1 cellular context compared by ENCODE assay signal in genomic region chr16:8621572-8622314, GRCh38.
TF ChIP-seq lines count a peak whose summit lies in the region.

Gene METTL22, plus strand, starts transcription at chr16:8621698. Its CDS starts 3,968 bp downstream, at chr16:8625666.

TF ChIP-seq in K562, 482 proteins besides CTCF, POLR2A, EP300 and RAD21 (continued from another document and continues in another):
- no peak for TF ChIP-seq PRDM10 (IDR thresholded peaks at IDR 0.05; ENCODE audit: partially characterized antibody)
- TF ChIP-seq POLR2AphosphoS5 (IDR thresholded peaks at IDR 0.05; ENCODE audit: control insufficient read depth, insufficient read depth, low read depth, low read length) = peak; percentile 71
- peak; percentile 84 for TF ChIP-seq EGR1 (conservative IDR thresholded peaks at IDR 0.05)
- TF ChIP-seq AFF4 (CRISPR knock-in tag; IDR thresholded peaks at IDR 0.05) = no peak
- TF ChIP-seq SUPT5H (IDR thresholded peaks at IDR 0.05) = peak; percentile 91
- peak; percentile 94; the same call in 1 of the 2 replicates for TF ChIP-seq PHF8 (IDR thresholded peaks at IDR 0.05; ENCODE audit: borderline replicate concordance, low read length)
- TF ChIP-seq SIN3B (IDR thresholded peaks at IDR 0.05; ENCODE audit: low read depth) = peak; percentile 65; the same call in 1 of the 2 replicates
- no peak for TF ChIP-seq MITF (IDR thresholded peaks at IDR 0.05)
- TF ChIP-seq ZNF408 (CRISPR knock-in tag; IDR thresholded peaks at IDR 0.05; ENCODE audit: low read depth) = no peak
- no peak for TF ChIP-seq RBM22 (IDR thresholded peaks at IDR 0.05; ENCODE audit: low read depth, low read length, poor library complexity, severe bottlenecking)
- no peak for TF ChIP-seq GATAD2B (IDR thresholded peaks at IDR 0.05; ENCODE audit: borderline replicate concordance)
- no peak for TF ChIP-seq KLF10 (CRISPR knock-in tag; IDR thresholded peaks at IDR 0.05)
- TF ChIP-seq NFRKB (IDR thresholded peaks at IDR 0.05; ENCODE audit: low read depth) = peak; percentile 65; the same call in 1 of the 2 replicates
- TF ChIP-seq EP400 (IDR thresholded peaks at IDR 0.05) = peak; percentile 58
- no peak for TF ChIP-seq CBFB (CRISPR knock-in tag; IDR thresholded peaks at IDR 0.05)
- TF ChIP-seq CEBPG (CRISPR knock-in tag; IDR thresholded peaks at IDR 0.05) = no peak
- no peak for TF ChIP-seq CEBPG (tag; conservative IDR thresholded peaks at IDR 0.05 in 1 of 2, IDR thresholded peaks at IDR 0.05 in 1 of 2)
- no peak for TF ChIP-seq CBX2 (IDR thresholded peaks at IDR 0.05; ENCODE audit: insufficient read depth, low read length, poor library complexity, severe bottlenecking)
- TF ChIP-seq CBX5 (IDR thresholded peaks at IDR 0.05; ENCODE audit: borderline replicate concordance, low read depth) = no peak
- TF ChIP-seq SRSF1 (IDR thresholded peaks at IDR 0.05; ENCODE audit: low read depth, low read length) = no peak
- TF ChIP-seq ARID4B (CRISPR knock-in tag; IDR thresholded peaks at IDR 0.05) = no peak
- TF ChIP-seq TCF7L2 (IDR thresholded peaks at IDR 0.05; ENCODE audit: low read depth, low read length) = no peak
- 0 out of 2 replicates have a peak, but pooled peaks have one; percentile 11 for TF ChIP-seq ZBTB7A (IDR thresholded peaks at IDR 0.05; ENCODE audit: borderline replicate concordance, control insufficient read depth, low read depth, low read length)
- TF ChIP-seq RB1 (IDR thresholded peaks at IDR 0.05; ENCODE audit: low read depth) = peak; percentile 67; the same call in 1 of the 2 replicates
- no peak for TF ChIP-seq ZNF395 (CRISPR knock-in tag; IDR thresholded peaks at IDR 0.05)
- peak; percentile 72 for TF ChIP-seq TAF9B (IDR thresholded peaks at IDR 0.05; ENCODE audit: partially characterized antibody)
- TF ChIP-seq PTRF (tag; IDR thresholded peaks at IDR 0.05) = no peak
- peak; percentile 90 for TF ChIP-seq PHF20 (IDR thresholded peaks at IDR 0.05; ENCODE audit: partially characterized antibody)
- 0 out of 2 replicates have a peak, but pooled peaks have one; percentile 38 for TF ChIP-seq BHLHE40 (IDR thresholded peaks at IDR 0.05; ENCODE audit: low read length)
- TF ChIP-seq BCLAF1 (IDR thresholded peaks at IDR 0.05; ENCODE audit: borderline replicate concordance in 1 of 2, control insufficient read depth in 1 of 2, low read depth in 2 of 2, low read length in 1 of 2) = no peak
- TF ChIP-seq MEIS2 (IDR thresholded peaks at IDR 0.05; ENCODE audit: partially characterized antibody) = peak; percentile 89
- TF ChIP-seq FOXK1 (CRISPR knock-in tag; IDR thresholded peaks at IDR 0.05; ENCODE audit: borderline replicate concordance) = no peak
- no peak for TF ChIP-seq PHTF2 (CRISPR knock-in tag; IDR thresholded peaks at IDR 0.05)
- no peak for TF ChIP-seq ZNF583 (CRISPR knock-in tag; IDR thresholded peaks at IDR 0.05)
- TF ChIP-seq HDAC3 (IDR thresholded peaks at IDR 0.05; ENCODE audit: borderline replicate concordance, partially characterized antibody) = no peak
- TF ChIP-seq ATF1 (CRISPR knock-in tag; IDR thresholded peaks at IDR 0.05) = no peak
- TF ChIP-seq ATF1 (tag; IDR thresholded peaks at IDR 0.05) = peak; percentile 27; the same call in 1 of the 2 replicates
- peak; percentile 79 for TF ChIP-seq RBFOX2 (IDR thresholded peaks at IDR 0.05; ENCODE audit: low read depth, low read length)
- no peak for TF ChIP-seq ZC3H4 (CRISPR knock-in tag; IDR thresholded peaks at IDR 0.05; ENCODE audit: borderline replicate concordance)
- no peak for TF ChIP-seq SNAPC5 (CRISPR knock-in tag; IDR thresholded peaks at IDR 0.05)
- TF ChIP-seq ZNF79 (CRISPR knock-in tag; IDR thresholded peaks at IDR 0.05; ENCODE audit: low read depth) = no peak
